21 cellular contexts compared by ENCODE assay signal in the genomic region with DNA sequence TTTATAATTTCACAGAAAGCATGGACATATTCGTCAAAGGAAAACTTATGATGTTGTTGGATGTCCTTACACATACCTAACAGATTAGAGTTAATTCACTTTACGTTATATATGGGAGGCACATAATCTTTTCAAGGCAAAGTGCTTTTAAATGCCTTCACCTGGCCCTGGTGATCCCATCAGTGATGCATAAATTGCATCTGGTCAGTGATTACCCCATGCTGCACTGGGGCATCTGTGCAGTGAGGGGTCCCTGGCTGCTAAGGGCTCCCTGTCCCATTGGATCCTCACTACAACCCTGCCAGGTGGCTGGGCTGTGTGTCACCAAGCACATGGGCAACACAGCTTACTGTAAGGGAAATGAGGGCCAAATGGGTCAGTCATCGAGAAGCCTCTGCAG.
DNase-seq lines count a peak whose midpoint lies in the region; ATAC-seq, FAIRE-seq and TF ChIP-seq lines count a peak whose summit lies in the region.
"Had no signal": no experiment of that assay in that cellular context is flagged by ENCODE, and none has a peak within 500 bp of the region (broad histone marks: within the 10 kb centered on the region; RNA-seq: fewer than 3 reads in every experiment).

No MANE protein-coding gene starts in this region.

- DNase-seq in GM10248 (ENCODE audit: extremely low spot score) (peak; percentile 4), SK-N-DZ (ENCODE audit: low spot score) (peak; percentile 88), urothelium cell line (ENCODE audit: low spot score) (no peak), DMS 273 treated with DMSO at 0.1 percent for 48 hours (lab: John Stamatoyannopoulos, UW) (no peak), NCI-H2196 (lab: John Stamatoyannopoulos, UW; ENCODE audit: unreplicated experiment) (no peak)
- DNase-seq: Caco-2; CD4-positive, alpha-beta memory T cell; DMS153; NCI-H1092 treated with DMSO at 0.1 percent for 48 hours; NCI-H1436 treated with DMSO at 0.1 percent for 48 hours; NCI-H1930; NCI-H226; NCI-H510A treated with DMSO at 0.1 percent for 48 hours; NCI-H748 treated with DMSO at 0.1 percent for 48 hours; SJCRH30 had no signal

- no peak for TF ChIP-seq CTCF in GM10248 (IDR thresholded peaks at IDR 0.05; ENCODE audit: control extremely low read depth, extremely low read depth, low read depth, missing control alignments)
- TF ChIP-seq CTCF in nephron (IDR thresholded peaks at IDR 0.05; ENCODE audit: unreplicated experiment in 3 of 3): no peak

- FAIRE-seq in urothelium cell line (lab: Jason Lieb, UNC): peak; percentile 20
- FAIRE-seq: H1, HTR-8/SVneo, RCC 7860 had no signal

- H3K36me3 Mint-ChIP-seq in nephron (ENCODE audit: low read depth): no peaks in the 10 kb centered on the region
- H3K36me3 Mint-ChIP-seq: CD4-positive, alpha-beta memory T cell had no signal

- CTCF ChIA-PET in GM10248 (lab: Yijun Ruan, JAX): no interaction called here

- peak overlapping the region in 2 of 3 experiments; percentile 35 to 58 for H3K27ac Mint-ChIP-seq in nephron
- H3K27ac Mint-ChIP-seq: CD4-positive, alpha-beta memory T cell had no signal

- no peak for ATAC-seq in HG03280 (IDR thresholded peaks at IDR 0.05; ENCODE audit: unreplicated experiment)
- ATAC-seq: HCT116 had no signal

- POLR2A ChIA-PET in GM10248 (lab: Yijun Ruan, JAX): no interaction called here

- peaks cover 58% of the 10 kb centered on the region for H3K4me1 Mint-ChIP-seq in nephron
- H3K4me1 Mint-ChIP-seq: CD4-positive, alpha-beta memory T cell had no signal

- H3K27me3 Mint-ChIP-seq in nephron (ENCODE audit: low read depth): no peaks in the 10 kb centered on the region

- H3K9me3 Mint-ChIP-seq in nephron: peaks cover 1% of the 10 kb centered on the region

- no peak overlapping the region for H3K4me3 Mint-ChIP-seq in nephron
- H3K4me3 Mint-ChIP-seq: CD4-positive, alpha-beta memory T cell had no signal

Comparison
In these comparisons a context has a peak if more than half of its experiments do, and no peak if none do; other contexts are left out.
1. DNase-seq: peak in GM10248 (single experiment) and SK-N-DZ (single experiment); none in urothelium cell line (single experiment), DMS 273 treated with DMSO at 0.1 percent for 48 hours (single experiment) and NCI-H2196 (single experiment).